ENCODE assay signal across 18 cellular contexts in the genomic region with DNA sequence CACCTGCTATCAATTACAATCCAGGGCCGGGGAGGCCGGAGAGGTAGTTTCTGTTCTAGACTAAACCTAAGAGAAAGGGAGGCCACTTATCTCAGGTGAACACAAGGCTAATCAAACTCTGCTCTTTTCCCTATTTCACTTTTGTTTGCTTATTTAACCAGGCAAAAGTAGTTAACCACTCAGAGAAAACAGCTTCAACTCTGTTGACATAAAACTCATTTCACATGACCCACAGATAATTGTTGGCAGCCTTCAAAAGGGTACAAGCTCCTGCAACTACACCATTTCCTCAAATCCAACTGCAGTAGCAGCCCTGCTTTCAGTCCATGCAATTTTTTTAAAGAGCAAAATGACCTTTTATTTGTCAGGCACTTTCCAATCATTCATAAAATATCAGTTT. TPM values are rescaled to one million over a fixed set of nuclear protein-coding genes. Genes with fewer than 3 reads are reported as not detected.
DNase-seq lines count a peak whose midpoint lies in the region; ATAC-seq and TF ChIP-seq lines count a peak whose summit lies in the region.
"Had no signal": no experiment of that assay in that cellular context is flagged by ENCODE, and none has a peak within 500 bp of the region (broad histone marks: within the 10 kb centered on the region; RNA-seq: fewer than 3 reads in every experiment).

No MANE protein-coding gene starts in this region.

- H3K36me3 ChIP-seq in stomach = no peaks in the 10 kb centered on the region

- peak overlapping the region; percentile 45 to 79 (median 76) for H3K27ac ChIP-seq in stomach
- H3K27ac ChIP-seq: SK-N-MC had no signal

- DNase-seq in NCI-H1105 (lab: John Stamatoyannopoulos, UW) = peak; percentile 2
- peak; percentile 79 for DNase-seq in NCI-H774 (lab: John Stamatoyannopoulos, UW)
- DNase-seq in left colon = no peak
- DNase-seq in stomach = peak; percentile 60
- no peak for DNase-seq in NCI-H2107 (lab: John Stamatoyannopoulos, UW)
- DNase-seq in UCSD-AML1 (lab: John Stamatoyannopoulos, UW; ENCODE audit: unreplicated experiment) = no peak
- no peak for DNase-seq in HUDEP-2 (lab: John Stamatoyannopoulos, UW; ENCODE audit: unreplicated experiment in 76 of 76)
- DNase-seq: DMS 273 treated with DMSO at 0.1 percent for 48 hours, H7, Karpas-422, NCI-H1436, NCI-H524, T-cell had no signal

- peak; percentile 73 for ATAC-seq in left colon
- ATAC-seq: Panc1, Right ventricle myocardium inferior, T-cell had no signal

- H3K9me3 ChIP-seq in stomach = no peaks in the 10 kb centered on the region

- no peak for TF ChIP-seq POLR2A in stomach (IDR thresholded peaks at IDR 0.05)

- TF ChIP-seq EP300 in stomach (IDR thresholded peaks at IDR 0.05) = no peak

- H3K4me3 ChIP-seq in stomach = no peak overlapping the region
- H3K4me3 ChIP-seq: SK-N-MC had no signal

- peaks cover 4 to 71% (median 38%) of the 10 kb centered on the region in 4 donors for H3K4me1 ChIP-seq in stomach

- WGBS in stomach, 5 donors = 20 to 63% (median 48%) methylated on average over 2 of the region's 2 CpGs

- no peaks in the 10 kb centered on the region for H3K27me3 ChIP-seq in stomach

- TF ChIP-seq CTCF in stomach (IDR thresholded peaks at IDR 0.05) = no peak

- intact Hi-C loops in left colon (cut with DNase I, micrococcal nuclease) (no loop called here), stomach (cut with DNase I; ENCODE audit: low total_unique reads) (loop anchor here (10.0 kb wide), 1 partner anchor 107 kb away; no protein-coding TSS in a partner anchor)

RNA-seq across cellular contexts. Expression of a gene that starts 27.7 kb away (rescaled TPM):
- total RNA-seq in left colon (10 to 100 TPM; 75.2 to 81.1 TPM), stomach (10 to 100 TPM in 4 of 5 donors, 1 to 10 TPM in 1; 5.3 to 79.9 (median 56.7) TPM)
- 1 to 10 TPM; 2.4 to 5.4 (median 2.6) TPM for polyA plus RNA-seq in stomach
- total RNA-seq: T-cell had no signal
- polyA plus RNA-seq: AG04450, BJ had no signal

Comparison
In these comparisons a context has a peak if more than half of its experiments do, and no peak if none do; other contexts are left out.
1. DNase-seq: peak in NCI-H1105 (single experiment), NCI-H774 (single experiment) and stomach (single experiment); none in left colon (0 of 2), NCI-H2107 (single experiment), UCSD-AML1 (single experiment) and HUDEP-2 (0 of 76).